ENCODE assay signal across 8 cellular contexts in genomic region chr12:91178139-91178561, GRCh38. TPM values are rescaled to one million over a fixed set of nuclear protein-coding genes. Genes with fewer than 3 reads are reported as not detected.
DNase-seq lines count a peak whose midpoint lies in the region; ATAC-seq and TF ChIP-seq lines count a peak whose summit lies in the region.

No MANE protein-coding gene starts in this region.

- H3K27ac ChIP-seq in upper lobe of right lung = peak overlapping the region; percentile 76

- H3K4me1 ChIP-seq in upper lobe of right lung = no peaks in the 10 kb centered on the region

- ATAC-seq in left lobe of liver (peak; percentile 63), upper lobe of right lung (peak; percentile 72), GM18868 (IDR thresholded peaks at IDR 0.05; ENCODE audit: unreplicated experiment) (no peak)

- DNase-seq in A172 (ENCODE audit: low spot score) = peak; percentile 23
- DNase-seq in HT-29 (ENCODE audit: low spot score) = peak; percentile 30
- DNase-seq in astrocyte of the cerebellum (ENCODE audit: low read depth) = no peak
- no peak for DNase-seq in left lobe of liver (ENCODE audit: low spot score)
- DNase-seq in upper lobe of right lung = no peak
- no peak for DNase-seq in NCI-H2107 (lab: John Stamatoyannopoulos, UW)
- no peak for DNase-seq in stimulated activated CD8-positive, alpha-beta memory T cell treated with anti-CD3 and anti-CD28 coated beads, Interleukin-4, amount 100 ng/mL, for 48 hours

- H3K27me3 ChIP-seq in upper lobe of right lung = no peaks in the 10 kb centered on the region

- TF ChIP-seq CTCF in astrocyte of the cerebellum (IDR thresholded peaks at IDR 0.05; ENCODE audit: low read depth, low read length, missing control alignments) = peak; percentile 48
- peak; percentile 58 for TF ChIP-seq CTCF in upper lobe of right lung (IDR thresholded peaks at IDR 0.05)

- in situ Hi-C loops in astrocyte of the cerebellum (cut with HindIII; ENCODE audit: low sequenced_read_pairs) = no loop called here

- no peaks in the 10 kb centered on the region for H3K36me3 ChIP-seq in upper lobe of right lung

- no peak overlapping the region for H3K4me3 ChIP-seq in astrocyte of the cerebellum (ENCODE audit: low read depth, low read length)
- peak overlapping the region; percentile 42 for H3K4me3 ChIP-seq in upper lobe of right lung

- intact Hi-C loops in upper lobe of right lung (cut with DNase I) = loop anchor here (10.0 kb wide), 1 partner anchor 177 kb away; no protein-coding TSS in a partner anchor

- no peaks in the 10 kb centered on the region for H3K9me3 ChIP-seq in upper lobe of right lung

RNA-seq across cellular contexts. Expression of gene DCN, which starts 4.5 kb away (rescaled TPM):
- 0.69 and 0.84 TPM in 2 replicates for total RNA-seq in A172 (2014; rRNA removed; shearing (Covaris generic))
- total RNA-seq in HT-29 (2014; rRNA removed; shearing (Covaris generic)) = not detected in 2 replicates
- total RNA-seq in left lobe of liver = 108 TPM
- 753 TPM for total RNA-seq in upper lobe of right lung

Comparison
In these comparisons a context has a peak if more than half of its experiments do, and no peak if none do; other contexts are left out.
1. DNase-seq: peak in A172 (single experiment) and HT-29 (single experiment); none in astrocyte of the cerebellum (single experiment), left lobe of liver (single experiment), upper lobe of right lung (single experiment), NCI-H2107 (single experiment) and stimulated activated CD8-positive, alpha-beta memory T cell treated with anti-CD3 and anti-CD28 coated beads, Interleukin-4, amount 100 ng/mL, for 48 hours (single experiment).
2. RNA of gene DCN, which starts 4.5 kb away (total RNA-seq): 753 TPM in upper lobe of right lung (single experiment) and 108 TPM in left lobe of liver (single experiment); 0.69 to 0.84 TPM in A172 and not detected in HT-29; every median in the first group is over 10 times any median in the second.